Comparison of ENCODE assay signal across 2 cellular contexts in the genomic region with DNA sequence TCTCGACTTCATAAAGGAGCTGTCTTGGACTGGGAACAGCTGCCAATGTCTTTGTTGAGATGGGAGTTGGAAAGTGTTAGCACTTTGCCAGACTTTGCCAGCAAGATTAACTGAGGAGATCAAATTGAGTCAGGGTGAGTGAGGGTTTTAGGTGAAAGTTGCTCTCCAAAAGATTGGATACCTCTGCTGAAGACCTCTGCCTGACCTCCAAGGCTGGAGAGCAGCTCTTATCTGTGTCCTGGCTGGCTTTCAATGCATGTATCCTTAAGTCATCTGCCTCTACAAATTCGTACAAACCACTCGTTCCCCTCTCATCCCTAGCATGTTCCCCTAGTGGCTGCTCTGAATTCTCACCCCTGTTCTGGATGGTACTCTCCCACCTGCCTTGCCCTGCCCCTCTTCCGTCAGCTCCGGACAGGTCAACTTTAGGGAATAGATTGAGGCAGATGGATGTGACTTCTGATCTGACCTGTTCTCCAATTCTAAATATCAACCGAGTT.
A peak's percentile ranks its signal among the peaks of the same experiment; 100 is the strongest.
TF ChIP-seq lines count a peak whose summit lies in the region.

A gene with protein sequence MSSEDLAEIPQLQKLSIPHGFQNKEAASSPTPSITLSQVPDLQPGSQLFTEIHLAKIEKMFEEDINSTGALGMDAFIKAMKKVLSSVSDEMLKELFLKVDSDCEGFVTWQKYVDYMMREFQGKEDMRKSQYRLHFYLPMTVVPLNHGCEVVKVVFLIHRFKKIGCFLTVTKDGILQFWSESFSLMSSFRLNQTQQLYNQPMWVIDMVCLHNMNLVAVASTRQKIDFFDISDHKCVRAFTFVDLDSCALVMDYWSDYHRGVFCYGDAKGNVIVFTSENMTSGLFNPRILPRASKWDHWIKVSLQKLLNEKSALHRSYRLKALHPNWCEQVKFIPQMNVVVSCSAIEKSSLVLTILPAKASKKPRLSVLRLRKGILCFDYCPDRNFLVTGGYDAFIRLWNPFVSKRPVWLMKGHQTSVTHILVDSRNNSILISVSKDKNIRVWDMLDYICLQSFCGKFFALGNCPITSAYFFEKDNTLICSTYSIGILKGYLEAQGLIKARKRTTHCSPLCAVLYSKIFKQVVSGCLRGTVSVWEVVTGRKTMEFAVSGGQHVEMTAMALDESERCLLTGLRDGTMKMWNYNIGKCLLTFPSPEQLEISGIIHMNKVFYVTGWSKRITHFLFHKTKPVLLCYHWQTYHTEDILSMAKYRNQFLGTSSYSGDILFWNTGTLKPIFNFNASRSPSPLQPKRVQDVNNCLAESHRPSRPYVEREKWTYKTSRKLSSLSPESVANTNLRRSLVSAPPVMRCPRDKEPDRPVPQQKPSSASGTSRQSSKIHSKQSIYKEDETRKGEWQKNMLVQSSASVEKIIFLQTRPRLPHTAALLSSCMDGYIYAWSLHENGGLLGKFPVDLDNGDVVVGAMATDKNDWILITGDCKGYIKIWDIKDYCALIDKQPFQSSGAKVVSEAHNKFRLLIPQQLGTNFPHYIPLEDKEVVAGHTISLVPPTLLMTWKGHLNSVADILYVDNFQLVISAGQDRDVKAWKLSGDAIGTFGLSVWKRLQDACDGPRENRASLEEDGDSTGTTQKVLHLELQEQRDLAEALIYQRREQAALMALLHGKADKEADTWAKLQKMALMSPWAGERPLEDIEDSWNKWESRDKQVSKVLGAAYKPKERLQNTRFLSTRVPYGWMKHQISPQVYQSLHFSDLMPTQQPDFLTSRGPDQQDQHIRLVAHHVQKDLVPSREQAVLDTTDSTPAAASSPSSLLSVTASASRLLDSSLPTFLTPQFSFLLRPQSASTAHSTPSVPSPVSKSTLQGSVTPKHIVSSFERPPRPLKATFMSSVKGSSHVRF (plus strand): TSS at position 51 of the 500 bp plus-strand sequence. CDS start 4,870 bp downstream, outside the sequence.

TF ChIP-seq in GM23338, 12 proteins besides CTCF, POLR2A, EP300 and RAD21 (continues in another document):
- no peak for TF ChIP-seq ZNF331 (CRISPR knock-in tag; IDR thresholded peaks at IDR 0.05; ENCODE audit: low read depth)
- TF ChIP-seq, protein P1, sequence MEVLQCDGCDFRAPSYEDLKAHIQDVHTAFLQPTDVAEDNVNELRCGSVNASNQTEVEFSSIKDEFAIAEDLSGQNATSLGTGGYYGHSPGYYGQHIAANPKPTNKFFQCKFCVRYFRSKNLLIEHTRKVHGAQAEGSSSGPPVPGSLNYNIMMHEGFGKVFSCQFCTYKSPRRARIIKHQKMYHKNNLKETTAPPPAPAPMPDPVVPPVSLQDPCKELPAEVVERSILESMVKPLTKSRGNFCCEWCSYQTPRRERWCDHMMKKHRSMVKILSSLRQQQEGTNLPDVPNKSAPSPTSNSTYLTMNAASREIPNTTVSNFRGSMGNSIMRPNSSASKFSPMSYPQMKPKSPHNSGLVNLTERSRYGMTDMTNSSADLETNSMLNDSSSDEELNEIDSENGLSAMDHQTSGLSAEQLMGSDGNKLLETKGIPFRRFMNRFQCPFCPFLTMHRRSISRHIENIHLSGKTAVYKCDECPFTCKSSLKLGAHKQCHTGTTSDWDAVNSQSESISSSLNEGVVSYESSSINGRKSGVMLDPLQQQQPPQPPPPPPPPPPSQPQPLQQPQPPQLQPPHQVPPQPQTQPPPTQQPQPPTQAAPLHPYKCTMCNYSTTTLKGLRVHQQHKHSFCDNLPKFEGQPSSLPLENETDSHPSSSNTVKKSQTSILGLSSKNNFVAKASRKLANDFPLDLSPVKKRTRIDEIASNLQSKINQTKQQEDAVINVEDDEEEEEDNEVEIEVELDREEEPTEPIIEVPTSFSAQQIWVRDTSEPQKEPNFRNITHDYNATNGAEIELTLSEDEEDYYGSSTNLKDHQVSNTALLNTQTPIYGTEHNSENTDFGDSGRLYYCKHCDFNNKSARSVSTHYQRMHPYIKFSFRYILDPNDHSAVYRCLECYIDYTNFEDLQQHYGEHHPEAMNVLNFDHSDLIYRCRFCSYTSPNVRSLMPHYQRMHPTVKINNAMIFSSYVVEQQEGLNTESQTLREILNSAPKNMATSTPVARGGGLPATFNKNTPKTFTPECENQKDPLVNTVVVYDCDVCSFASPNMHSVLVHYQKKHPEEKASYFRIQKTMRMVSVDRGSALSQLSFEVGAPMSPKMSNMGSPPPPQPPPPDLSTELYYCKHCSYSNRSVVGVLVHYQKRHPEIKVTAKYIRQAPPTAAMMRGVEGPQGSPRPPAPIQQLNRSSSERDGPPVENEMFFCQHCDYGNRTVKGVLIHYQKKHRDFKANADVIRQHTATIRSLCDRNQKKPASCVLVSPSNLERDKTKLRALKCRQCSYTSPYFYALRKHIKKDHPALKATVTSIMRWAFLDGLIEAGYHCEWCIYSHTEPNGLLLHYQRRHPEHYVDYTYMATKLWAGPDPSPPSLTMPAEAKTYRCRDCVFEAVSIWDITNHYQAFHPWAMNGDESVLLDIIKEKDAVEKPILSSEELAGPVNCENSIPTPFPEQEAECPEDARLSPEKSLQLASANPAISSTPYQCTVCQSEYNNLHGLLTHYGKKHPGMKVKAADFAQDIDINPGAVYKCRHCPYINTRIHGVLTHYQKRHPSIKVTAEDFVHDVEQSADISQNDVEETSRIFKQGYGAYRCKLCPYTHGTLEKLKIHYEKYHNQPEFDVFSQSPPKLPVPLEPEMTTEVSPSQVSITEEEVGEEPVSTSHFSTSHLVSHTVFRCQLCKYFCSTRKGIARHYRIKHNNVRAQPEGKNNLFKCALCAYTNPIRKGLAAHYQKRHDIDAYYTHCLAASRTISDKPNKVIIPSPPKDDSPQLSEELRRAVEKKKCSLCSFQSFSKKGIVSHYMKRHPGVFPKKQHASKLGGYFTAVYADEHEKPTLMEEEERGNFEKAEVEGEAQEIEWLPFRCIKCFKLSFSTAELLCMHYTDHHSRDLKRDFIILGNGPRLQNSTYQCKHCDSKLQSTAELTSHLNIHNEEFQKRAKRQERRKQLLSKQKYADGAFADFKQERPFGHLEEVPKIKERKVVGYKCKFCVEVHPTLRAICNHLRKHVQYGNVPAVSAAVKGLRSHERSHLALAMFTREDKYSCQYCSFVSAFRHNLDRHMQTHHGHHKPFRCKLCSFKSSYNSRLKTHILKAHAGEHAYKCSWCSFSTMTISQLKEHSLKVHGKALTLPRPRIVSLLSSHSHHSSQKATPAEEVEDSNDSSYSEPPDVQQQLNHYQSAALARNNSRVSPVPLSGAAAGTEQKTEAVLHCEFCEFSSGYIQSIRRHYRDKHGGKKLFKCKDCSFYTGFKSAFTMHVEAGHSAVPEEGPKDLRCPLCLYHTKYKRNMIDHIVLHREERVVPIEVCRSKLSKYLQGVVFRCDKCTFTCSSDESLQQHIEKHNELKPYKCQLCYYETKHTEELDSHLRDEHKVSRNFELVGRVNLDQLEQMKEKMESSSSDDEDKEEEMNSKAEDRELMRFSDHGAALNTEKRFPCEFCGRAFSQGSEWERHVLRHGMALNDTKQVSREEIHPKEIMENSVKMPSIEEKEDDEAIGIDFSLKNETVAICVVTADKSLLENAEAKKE (CRISPR knock-in tag; IDR thresholded peaks at IDR 0.05): no peak
- no peak for TF ChIP-seq NANOG (IDR thresholded peaks at IDR 0.05; ENCODE audit: borderline replicate concordance)
- no peak for TF ChIP-seq STAT1 (IDR thresholded peaks at IDR 0.05; ENCODE audit: unreplicated experiment)
- no peak for TF ChIP-seq EZH2phosphoT487 (IDR thresholded peaks at IDR 0.05; ENCODE audit: unreplicated experiment)
- no peak for TF ChIP-seq EZH2 (IDR thresholded peaks at IDR 0.05; ENCODE audit: low read depth, unreplicated experiment)
- TF ChIP-seq CREB1 (CRISPR knock-in tag; IDR thresholded peaks at IDR 0.05; ENCODE audit: low read depth): no peak
- TF ChIP-seq, protein P2, sequence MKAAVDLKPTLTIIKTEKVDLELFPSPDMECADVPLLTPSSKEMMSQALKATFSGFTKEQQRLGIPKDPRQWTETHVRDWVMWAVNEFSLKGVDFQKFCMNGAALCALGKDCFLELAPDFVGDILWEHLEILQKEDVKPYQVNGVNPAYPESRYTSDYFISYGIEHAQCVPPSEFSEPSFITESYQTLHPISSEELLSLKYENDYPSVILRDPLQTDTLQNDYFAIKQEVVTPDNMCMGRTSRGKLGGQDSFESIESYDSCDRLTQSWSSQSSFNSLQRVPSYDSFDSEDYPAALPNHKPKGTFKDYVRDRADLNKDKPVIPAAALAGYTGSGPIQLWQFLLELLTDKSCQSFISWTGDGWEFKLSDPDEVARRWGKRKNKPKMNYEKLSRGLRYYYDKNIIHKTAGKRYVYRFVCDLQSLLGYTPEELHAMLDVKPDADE (IDR thresholded peaks at IDR 0.05): no peak
- TF ChIP-seq POLR2AphosphoS5 (IDR thresholded peaks at IDR 0.05; ENCODE audit: low read depth): no peak
- TF ChIP-seq JUNB (IDR thresholded peaks at IDR 0.05; ENCODE audit: unreplicated experiment): no peak
- no peak for TF ChIP-seq ZNF114 (CRISPR knock-in tag; IDR thresholded peaks at IDR 0.05)

TF ChIP-seq in K562, 482 proteins besides CTCF, POLR2A, EP300 and RAD21:
- TF ChIP-seq ZSCAN32 (CRISPR knock-in tag; IDR thresholded peaks at IDR 0.05) (no peak), L3MBTL2 (IDR thresholded peaks at IDR 0.05) (no peak), SIX5 (IDR thresholded peaks at IDR 0.05; ENCODE audit: borderline replicate concordance in 1 of 2, insufficient read depth in 1 of 2, low read depth in 1 of 2, low read length in 2 of 2) (no peak), CTBP1 (IDR thresholded peaks at IDR 0.05; ENCODE audit: borderline replicate concordance) (peak; percentile 56), TEAD2 (tag; IDR thresholded peaks at IDR 0.05) (no peak), ESRRA (IDR thresholded peaks at IDR 0.05; ENCODE audit: borderline replicate concordance, low read depth) (peak; percentile 81; the same call in 1 of the 2 replicates)
- TF ChIP-seq, protein P3, sequence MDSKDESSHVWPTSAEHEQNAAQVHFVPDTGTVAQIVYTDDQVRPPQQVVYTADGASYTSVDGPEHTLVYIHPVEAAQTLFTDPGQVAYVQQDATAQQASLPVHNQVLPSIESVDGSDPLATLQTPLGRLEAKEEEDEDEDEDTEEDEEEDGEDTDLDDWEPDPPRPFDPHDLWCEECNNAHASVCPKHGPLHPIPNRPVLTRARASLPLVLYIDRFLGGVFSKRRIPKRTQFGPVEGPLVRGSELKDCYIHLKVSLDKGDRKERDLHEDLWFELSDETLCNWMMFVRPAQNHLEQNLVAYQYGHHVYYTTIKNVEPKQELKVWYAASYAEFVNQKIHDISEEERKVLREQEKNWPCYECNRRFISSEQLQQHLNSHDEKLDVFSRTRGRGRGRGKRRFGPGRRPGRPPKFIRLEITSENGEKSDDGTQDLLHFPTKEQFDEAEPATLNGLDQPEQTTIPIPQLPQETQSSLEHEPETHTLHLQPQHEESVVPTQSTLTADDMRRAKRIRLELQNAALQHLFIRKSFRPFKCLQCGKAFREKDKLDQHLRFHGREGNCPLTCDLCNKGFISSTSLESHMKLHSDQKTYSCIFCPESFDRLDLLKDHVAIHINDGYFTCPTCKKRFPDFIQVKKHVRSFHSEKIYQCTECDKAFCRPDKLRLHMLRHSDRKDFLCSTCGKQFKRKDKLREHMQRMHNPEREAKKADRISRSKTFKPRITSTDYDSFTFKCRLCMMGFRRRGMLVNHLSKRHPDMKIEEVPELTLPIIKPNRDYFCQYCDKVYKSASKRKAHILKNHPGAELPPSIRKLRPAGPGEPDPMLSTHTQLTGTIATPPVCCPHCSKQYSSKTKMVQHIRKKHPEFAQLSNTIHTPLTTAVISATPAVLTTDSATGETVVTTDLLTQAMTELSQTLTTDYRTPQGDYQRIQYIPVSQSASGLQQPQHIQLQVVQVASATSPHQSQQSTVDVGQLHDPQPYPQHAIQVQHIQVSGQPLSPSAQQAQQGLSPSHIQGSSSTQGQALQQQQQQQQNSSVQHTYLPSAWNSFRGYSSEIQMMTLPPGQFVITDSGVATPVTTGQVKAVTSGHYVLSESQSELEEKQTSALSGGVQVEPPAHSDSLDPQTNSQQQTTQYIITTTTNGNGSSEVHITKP (IDR thresholded peaks at IDR 0.05; ENCODE audit: partially characterized antibody): peak; percentile 67
